In genomic region chr2:205771666-205772065, GRCh38 we compare ENCODE assay signal across 13 cellular contexts.
"Had no signal": no experiment of that assay in that cellular context is flagged by ENCODE, and none has a peak within 500 bp of the region (broad histone marks: within the 10 kb centered on the region; RNA-seq: fewer than 3 reads in every experiment).

No MANE protein-coding gene starts in this region.

- H3K4me3 Mint-ChIP-seq: activated B cell treated with CpG ODN at 0.5 μM for 24 hours; activated CD4-positive, alpha-beta T cell treated with anti-CD3 and anti-CD28 coated beads, Interleukin-2, amount 10 ng/mL, durations not matched to agents 7 days and 5 days; activated naive CD4-positive, alpha-beta T cell treated with anti-CD3 and anti-CD28 coated beads for 36 hours; activated T-helper 17 cell treated with anti-CD3 and anti-CD28 coated beads, Interleukin-2, amount 50 U/mL, for 72 hours; neural crest cell had no signal

- H3K36me3 ChIP-seq: thyroid gland had no signal

- ATAC-seq: activated T-helper 17 cell treated with anti-CD3 and anti-CD28 coated beads, Interleukin-2, amount 50 U/mL, for 72 hours had no signal

- H3K27me3 ChIP-seq: thyroid gland had no signal

- H3K9me3 ChIP-seq: thyroid gland had no signal

- DNase-seq: activated B cell treated with CpG ODN at 0.5 μM for 24 hours; activated CD4-positive, alpha-beta T cell treated with anti-CD3 and anti-CD28 coated beads, Interleukin-2, amount 10 ng/mL, durations not matched to agents 7 days and 5 days; activated CD8-positive, alpha-beta memory T cell treated with anti-CD3 and anti-CD28 coated beads for 24 hours; activated naive CD4-positive, alpha-beta T cell treated with anti-CD3 and anti-CD28 coated beads for 36 hours; central memory CD4-positive, alpha-beta T cell; effector CD4-positive, alpha-beta T cell; left colon; retina; stimulated activated CD4-positive, alpha-beta T cell treated with anti-CD3 and anti-CD28 coated beads, Interleukin-4, amount 100 ng/mL, for 4 hours; thyroid gland had no signal

- H3K4me3 ChIP-seq: coronary artery, thyroid gland had no signal

- H3K4me1 Mint-ChIP-seq: activated T-helper 17 cell treated with anti-CD3 and anti-CD28 coated beads, Interleukin-2, amount 50 U/mL, for 72 hours had no signal

- H3K27ac Mint-ChIP-seq: activated B cell treated with CpG ODN at 0.5 μM for 24 hours; activated CD4-positive, alpha-beta T cell treated with anti-CD3 and anti-CD28 coated beads, Interleukin-2, amount 10 ng/mL, durations not matched to agents 7 days and 5 days; activated naive CD4-positive, alpha-beta T cell treated with anti-CD3 and anti-CD28 coated beads for 36 hours; activated T-helper 17 cell treated with anti-CD3 and anti-CD28 coated beads, Interleukin-2, amount 50 U/mL, for 72 hours had no signal

- H3K27ac ChIP-seq: coronary artery, thyroid gland had no signal

- H3K9me3 Mint-ChIP-seq: activated B cell treated with CpG ODN at 0.5 μM for 24 hours; activated CD4-positive, alpha-beta T cell treated with anti-CD3 and anti-CD28 coated beads, Interleukin-2, amount 10 ng/mL, durations not matched to agents 7 days and 5 days; activated naive CD4-positive, alpha-beta T cell treated with anti-CD3 and anti-CD28 coated beads for 36 hours; activated T-helper 17 cell treated with anti-CD3 and anti-CD28 coated beads, Interleukin-2, amount 50 U/mL, for 72 hours; neural crest cell had no signal
